8 cellular contexts compared by ENCODE assay signal in genomic region chr2:102753563-102754159, GRCh38. TPM values are rescaled to one million over a fixed set of nuclear protein-coding genes. Genes with fewer than 3 reads are reported as not detected.
DNase-seq lines count a peak whose midpoint lies in the region; ATAC-seq and TF ChIP-seq lines count a peak whose summit lies in the region.

No MANE protein-coding gene starts in this region.

- in situ Hi-C loops in Caki2 (cut with HindIII; ENCODE audit: low pct_unique_long_range_greater_than_20kb, low sequenced_read_pairs) = no loop called here

- TF ChIP-seq CTCF in fibroblast of lung (conservative IDR thresholded peaks at IDR 0.05 in 1 of 2, IDR thresholded peaks at IDR 0.05 in 1 of 2; ENCODE audit: low read depth in 1 of 2, low read length in 2 of 2) = peak; percentile 71 to 74
- TF ChIP-seq CTCF in osteoblast (IDR thresholded peaks at IDR 0.05; ENCODE audit: extremely low read depth, low read depth, low read length) = peak; percentile 77

- H3K9me3 ChIP-seq in T-helper 17 cell (ENCODE audit: control insufficient read depth, low read length, poor library complexity, severe bottlenecking) (no peaks in the 10 kb centered on the region), fibroblast of lung (ENCODE audit: control insufficient read depth, insufficient read depth, low read depth, low read length) (no peaks in the 10 kb centered on the region), osteoblast (ENCODE audit: low read depth, low read length) (no peaks in the 10 kb centered on the region), MG63 (no peaks in the 10 kb centered on the region)

- H3K27me3 ChIP-seq in fibroblast of lung (ENCODE audit: control insufficient read depth, insufficient read depth, low read length) (no peaks in the 10 kb centered on the region), osteoblast (ENCODE audit: insufficient read depth, low read length) (no peaks in the 10 kb centered on the region), MG63 (no peaks in the 10 kb centered on the region)

- no peaks in the 10 kb centered on the region for H4K20me1 ChIP-seq in fibroblast of lung (ENCODE audit: control insufficient read depth, extremely low read depth, insufficient read depth, low read length)
- H4K20me1 ChIP-seq in osteoblast (ENCODE audit: insufficient read depth, low read length) = no peaks in the 10 kb centered on the region

- H3K4me1 ChIP-seq in fibroblast of lung (ENCODE audit: control insufficient read depth, extremely low read depth, insufficient read depth, low read length) = no peaks in the 10 kb centered on the region
- no peaks in the 10 kb centered on the region for H3K4me1 ChIP-seq in osteoblast (ENCODE audit: insufficient read depth, low read length)

- H2AFZ ChIP-seq in fibroblast of lung (ENCODE audit: low read length) (no peak overlapping the region), osteoblast (ENCODE audit: low read length) (no peak overlapping the region)

- H3K27me3 Mint-ChIP-seq in T-helper 17 cell = peaks cover 4% of the 10 kb centered on the region

- ATAC-seq in GM18868 (IDR thresholded peaks at IDR 0.05; ENCODE audit: unreplicated experiment) (peak; percentile 55), T-helper 17 cell (peak; percentile 48), HG02852 (IDR thresholded peaks at IDR 0.05; ENCODE audit: unreplicated experiment) (no peak)

- DNase-seq in Caki2 (ENCODE audit: low read depth) = peak; percentile 39
- DNase-seq in NCI-H1092 (lab: John Stamatoyannopoulos, UW) = peak; percentile 15
- DNase-seq in T-helper 17 cell = no peak
- DNase-seq in fibroblast of lung (ENCODE audit: low read depth in 2 of 2) = peak; percentile 51 to 70
- no peak for DNase-seq in osteoblast (ENCODE audit: insufficient read length, low spot score, missing footprints)
- no peak for DNase-seq in MG63

- no peak overlapping the region for H3K9ac ChIP-seq in fibroblast of lung (ENCODE audit: insufficient read depth, low read length)

- peaks cover 7% of the 10 kb centered on the region for H3K4me1 Mint-ChIP-seq in T-helper 17 cell

- H3K4me2 ChIP-seq in fibroblast of lung (ENCODE audit: extremely low read depth, insufficient read depth, low read length) = no peak overlapping the region
- H3K4me2 ChIP-seq in osteoblast (ENCODE audit: insufficient read depth, low read length) = no peak overlapping the region

- no peak overlapping the region for H3K27ac Mint-ChIP-seq in T-helper 17 cell

- H3K36me3 ChIP-seq in fibroblast of lung (ENCODE audit: control insufficient read depth, insufficient read depth, low read length) (no peaks in the 10 kb centered on the region), osteoblast (ENCODE audit: insufficient read depth, low read length) (no peaks in the 10 kb centered on the region), MG63 (no peaks in the 10 kb centered on the region)

- H3K36me3 Mint-ChIP-seq in T-helper 17 cell (ENCODE audit: low read depth) = peaks cover 3% of the 10 kb centered on the region

- H3K4me3 ChIP-seq in fibroblast of lung (replicated peaks in 1 of 4; ENCODE audit: control extremely low read depth in 1 of 4, insufficient read depth in 1 of 4, low read depth in 3 of 4, low read length in 4 of 4) (no peak overlapping the region), osteoblast (ENCODE audit: insufficient read depth, low read length) (no peak overlapping the region), MG63 (no peak overlapping the region)

- H3K27ac ChIP-seq in fibroblast of lung (ENCODE audit: insufficient read depth, low read length) (no peak overlapping the region), osteoblast (ENCODE audit: low read depth, low read length) (no peak overlapping the region)

- H3K79me2 ChIP-seq in fibroblast of lung (ENCODE audit: control insufficient read depth, insufficient read depth, low read length) (no peaks in the 10 kb centered on the region), osteoblast (ENCODE audit: insufficient read depth, low read length) (no peaks in the 10 kb centered on the region)

- H3K4me3 Mint-ChIP-seq in T-helper 17 cell = no peak overlapping the region

RNA-seq across cellular contexts. Expression of gene TMEM182, which starts 8.2 kb away (rescaled TPM):
- 5.2 and 5.8 TPM in 2 replicates for total RNA-seq in Caki2 (2014; rRNA removed; shearing (Covaris generic); ENCODE audit: low replicate concordance)
- total RNA-seq in T-helper 17 cell (1 to 10 TPM; 1.8 to 2.9 TPM), fibroblast of lung (2.8 and 3.9 TPM in 2 replicates), osteoblast (1.4 and 2.7 TPM in 2 replicates)
- polyA plus RNA-seq in fibroblast of lung = 1.4 and 2.9 TPM in 2 replicates
- 1.4 and 3.5 TPM in 2 replicates for polyA plus RNA-seq in fibroblast of lung (2012)
- 0.96 and 5.2 TPM in 2 replicates for polyA minus RNA-seq in fibroblast of lung (ENCODE audit: low replicate concordance)
- 2.2 and 5.2 TPM in 2 replicates for total RNA-seq in MG63 (2014; rRNA removed; shearing (Covaris generic); ENCODE audit: low replicate concordance)

Comparison
In these comparisons a context has a peak if more than half of its experiments do, and no peak if none do; other contexts are left out.
1. DNase-seq: peak in Caki2 (single experiment), NCI-H1092 (single experiment) and fibroblast of lung (2 of 2); none in T-helper 17 cell (0 of 3), osteoblast (single experiment) and MG63 (single experiment).